In genomic region chr9:33166263-33167083, GRCh38 we compare ENCODE assay signal across 8 cellular contexts. TPM values are rescaled to one million over a fixed set of nuclear protein-coding genes. Genes with fewer than 3 reads are reported as not detected.
DNase-seq lines count a peak whose midpoint lies in the region; ATAC-seq, FAIRE-seq and TF ChIP-seq lines count a peak whose summit lies in the region.

No MANE protein-coding gene starts in this region.

- peak overlapping the region; percentile 64 for H3K27ac Mint-ChIP-seq in chondrocyte (ENCODE audit: unreplicated experiment)
- peak overlapping the region; percentile 95 for H3K27ac Mint-ChIP-seq in memory B cell

- FAIRE-seq in GM19239 (lab: Jason Lieb, UNC): no peak

- peaks cover 15 to 43% (median 29%) of the 10 kb centered on the region in 4 donors for H3K4me1 ChIP-seq in Peyer's patch
- H3K4me1 ChIP-seq in upper lobe of left lung: peaks cover 45 to 64% (median 54%) of the 10 kb centered on the region in 4 donors

- peak overlapping the region; percentile 87 to 98 (median 98) for H3K27ac ChIP-seq in Peyer's patch
- peak overlapping the region; percentile 97 to 99 (median 98) for H3K27ac ChIP-seq in upper lobe of left lung

- TF ChIP-seq CTCF in Peyer's patch (IDR thresholded peaks at IDR 0.05) (no peak), chondrocyte (IDR thresholded peaks at IDR 0.05) (no peak), upper lobe of left lung (IDR thresholded peaks at IDR 0.05) (peak in 1 of 6 experiments; percentile 6)

- 0 to 1% methylated on average over 18 to 50 of the region's 51 CpGs for WGBS in upper lobe of left lung, 2 donors

- ATAC-seq in HG02870 (IDR thresholded peaks at IDR 0.05; ENCODE audit: unreplicated experiment) (peak; percentile 0), memory B cell (ENCODE audit: low read depth) (peak; percentile 7), upper lobe of left lung (ENCODE audit: low FRiP score in 2 of 2) (peak; percentile 27 to 46)

- H3K4me3 ChIP-seq in Peyer's patch: peak overlapping the region; percentile 58 to 99 (median 92)
- peak overlapping the region; percentile 71 to 92 (median 76) for H3K4me3 ChIP-seq in upper lobe of left lung

- no peak for TF ChIP-seq EP300 in upper lobe of left lung (IDR thresholded peaks at IDR 0.05)

- no peaks in the 10 kb centered on the region for H3K27me3 ChIP-seq in Peyer's patch
- no peaks in the 10 kb centered on the region for H3K27me3 ChIP-seq in upper lobe of left lung

- DNase-seq in DMS53 (lab: John Stamatoyannopoulos, UW) (peak; percentile 57), DMS53 treated with DMSO at 0.1 percent for 48 hours (lab: John Stamatoyannopoulos, UW; ENCODE audit: unreplicated experiment) (no peak), Peyer's patch (peak in 2 of 3 donors; percentile 36 to 80), chondrocyte (ENCODE audit: low spot score) (peak; percentile 95), memory B cell (ENCODE audit: low spot score in 2 of 2) (peak in 1 of 2 donors; percentile 44), upper lobe of left lung (peak in 1 of 2 donors; percentile 41), GM19239 (ENCODE audit: insufficient read length, low spot score) (no peak)

- TF ChIP-seq POLR2A in Peyer's patch (IDR thresholded peaks at IDR 0.05) (no peak), upper lobe of left lung (IDR thresholded peaks at IDR 0.05) (no peak)

- H3K4me3 Mint-ChIP-seq in chondrocyte (ENCODE audit: unreplicated experiment) (peak overlapping the region; percentile 87), memory B cell (peak overlapping the region; percentile 92)

- H3K36me3 Mint-ChIP-seq in chondrocyte (ENCODE audit: low read depth) (no peaks in the 10 kb centered on the region), memory B cell (no peaks in the 10 kb centered on the region)

- no peaks in the 10 kb centered on the region for H3K36me3 ChIP-seq in Peyer's patch
- H3K36me3 ChIP-seq in upper lobe of left lung: no peaks in the 10 kb centered on the region

- no peaks in the 10 kb centered on the region for H3K9me3 ChIP-seq in Peyer's patch
- no peaks in the 10 kb centered on the region for H3K9me3 ChIP-seq in upper lobe of left lung

- H3K9me3 Mint-ChIP-seq in chondrocyte (ENCODE audit: low read depth) (no peaks in the 10 kb centered on the region), memory B cell (no peaks in the 10 kb centered on the region)

- no peaks in the 10 kb centered on the region for H3K27me3 Mint-ChIP-seq in chondrocyte (ENCODE audit: low read depth)
- H3K27me3 Mint-ChIP-seq in memory B cell: no peaks in the 10 kb centered on the region

- H3K4me1 Mint-ChIP-seq in chondrocyte (ENCODE audit: low read depth): peaks cover 55% of the 10 kb centered on the region
- peaks cover 52% of the 10 kb centered on the region for H3K4me1 Mint-ChIP-seq in memory B cell

RNA-seq across cellular contexts. Expression of gene B4GALT1, which starts 0.7 kb away (rescaled TPM):
- 10 to 100 TPM; 26.4 to 65.3 (median 44.1) TPM for total RNA-seq in Peyer's patch
- 59.0 to 83.5 TPM (median 60.2 TPM) in 3 replicates for total RNA-seq in chondrocyte
- total RNA-seq in upper lobe of left lung: 10 to 100 TPM; 26.2 to 83.3 (median 70.8) TPM

Comparison
In these comparisons a context has a peak if more than half of its experiments do, and no peak if none do; other contexts are left out.
1. DNase-seq: peak in DMS53 (single experiment), Peyer's patch (2 of 3) and chondrocyte (single experiment); none in DMS53 treated with DMSO at 0.1 percent for 48 hours (single experiment) and GM19239 (single experiment).
2. Peak in every context shown above with its lines, with median percentiles within 50 percentile points of each other: ATAC-seq.